ENCODE assay signal across 9 cellular contexts in the genomic region with DNA sequence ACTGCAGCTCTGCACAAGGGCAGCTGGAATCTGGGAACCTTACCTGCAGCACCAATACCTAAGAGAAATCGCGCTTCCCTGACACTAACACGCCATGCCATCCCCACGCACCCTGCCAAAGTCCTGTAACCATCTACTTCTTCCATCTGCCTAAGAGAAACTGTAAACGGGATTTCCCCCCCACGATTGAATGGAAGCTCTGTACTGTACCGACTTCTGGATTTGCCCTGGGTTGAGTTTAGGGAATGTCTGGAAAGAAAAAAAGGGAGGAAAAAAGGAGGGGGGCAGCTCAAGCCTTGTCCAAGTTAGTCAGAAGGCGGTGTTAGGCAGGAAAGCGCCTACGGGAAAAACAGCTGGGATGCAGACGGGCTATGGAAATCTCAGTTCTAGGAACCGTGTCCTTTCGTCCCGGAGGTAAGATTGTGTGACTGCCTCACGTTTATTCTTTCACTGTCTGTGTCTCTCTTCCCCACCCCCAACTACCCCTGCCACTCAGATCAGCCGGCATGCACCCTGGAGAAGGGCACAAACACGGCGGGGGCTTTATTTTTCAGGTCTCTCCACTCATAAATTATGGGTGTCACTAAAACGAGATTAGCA.
DNase-seq lines count a peak whose midpoint lies in the region; ATAC-seq and TF ChIP-seq lines count a peak whose summit lies in the region.
"Had no signal": no experiment of that assay in that cellular context is flagged by ENCODE, and none has a peak within 500 bp of the region (broad histone marks: within the 10 kb centered on the region; RNA-seq: fewer than 3 reads in every experiment).

No MANE protein-coding gene starts in this region.

- no peak overlapping the region for H3K27ac Mint-ChIP-seq in natural killer cell treated with Interleukin-12 subunit alpha and Interleukin-12 subunit beta and Interleukin-15 and Interleukin-18, amount 100 ng/mL, for 72 hours
- H3K27ac Mint-ChIP-seq in natural killer cell: no peak overlapping the region

- no peaks in the 10 kb centered on the region for H3K36me3 ChIP-seq in body of pancreas (replicated peaks in 1 of 2; ENCODE audit: insufficient read depth in 1 of 2, low read depth in 2 of 2)
- no peaks in the 10 kb centered on the region for H3K36me3 ChIP-seq in upper lobe of right lung

- H3K36me3 Mint-ChIP-seq in natural killer cell treated with Interleukin-12 subunit alpha and Interleukin-12 subunit beta and Interleukin-15 and Interleukin-18, amount 100 ng/mL, for 72 hours: peaks cover 6% of the 10 kb centered on the region
- H3K36me3 Mint-ChIP-seq in natural killer cell: peaks cover 6% of the 10 kb centered on the region

- H3K27ac ChIP-seq in body of pancreas: peak overlapping the region in 3 of 4 donors; percentile 2 to 51 (median 4)
- H3K27ac ChIP-seq in upper lobe of right lung: no peak overlapping the region

- intact Hi-C loops in natural killer cell (cut with micrococcal nuclease) (loop anchor here (5.0 kb wide), 1 partner anchor 671 kb away; no protein-coding TSS in a partner anchor), body of pancreas (cut with DNase I) (loop anchor here (5.0 to 10.0 kb wide), 2 partner anchors 968 to 1286 kb away; no protein-coding TSS in a partner anchor), upper lobe of right lung (cut with DNase I) (no loop called here)

- no peak for ATAC-seq in natural killer cell treated with Interleukin-12 subunit alpha and Interleukin-12 subunit beta and Interleukin-15 and Interleukin-18, amount 100 ng/mL, for 72 hours
- ATAC-seq in natural killer cell (no peak), body of pancreas (peak; percentile 13), left lobe of liver (peak; percentile 35), upper lobe of right lung (no peak), GM21737 (IDR thresholded peaks at IDR 0.05; ENCODE audit: unreplicated experiment) (no peak)

- peaks cover 19% of the 10 kb centered on the region for H3K4me1 ChIP-seq in body of pancreas
- peaks cover 12% of the 10 kb centered on the region for H3K4me1 ChIP-seq in upper lobe of right lung

- H3K27me3 ChIP-seq in body of pancreas: no peaks in the 10 kb centered on the region
- peaks cover 92% of the 10 kb centered on the region for H3K27me3 ChIP-seq in upper lobe of right lung

- H3K4me3 Mint-ChIP-seq in natural killer cell treated with Interleukin-12 subunit alpha and Interleukin-12 subunit beta and Interleukin-15 and Interleukin-18, amount 100 ng/mL, for 72 hours: peak overlapping the region; percentile 50
- no peak overlapping the region for H3K4me3 Mint-ChIP-seq in natural killer cell

- peaks cover 0 to 8% of the 10 kb centered on the region in 2 donors for H3K4me1 Mint-ChIP-seq in natural killer cell treated with Interleukin-12 subunit alpha and Interleukin-12 subunit beta and Interleukin-15 and Interleukin-18, amount 100 ng/mL, for 72 hours (ENCODE audit: low read depth in 2 of 2)
- H3K4me1 Mint-ChIP-seq in natural killer cell: peaks cover 0 to 15% of the 10 kb centered on the region in 2 donors

- DNase-seq in natural killer cell treated with Interleukin-12 subunit alpha and Interleukin-12 subunit beta and Interleukin-15 and Interleukin-18, amount 100 ng/mL, for 72 hours (ENCODE audit: low spot score): no peak
- no peak for DNase-seq in natural killer cell
- peak in 2 of 4 donors; percentile 11 for DNase-seq in body of pancreas
- no peak for DNase-seq in left lobe of liver (ENCODE audit: low spot score)
- DNase-seq in upper lobe of right lung: no peak
- DNase-seq in NCI-H2171 treated with DMSO at 0.1 percent for 48 hours (lab: John Stamatoyannopoulos, UW): no peak
- DNase-seq in C1 segment of cervical spinal cord (lab: John Stamatoyannopoulos, UW): no peak

- H3K9me3 ChIP-seq in body of pancreas (no peaks in the 10 kb centered on the region), upper lobe of right lung (no peaks in the 10 kb centered on the region)

- 0 to 1% methylated on average over 19 of the region's 19 CpGs for WGBS in body of pancreas, 2 donors

- H3K27me3 Mint-ChIP-seq in natural killer cell treated with Interleukin-12 subunit alpha and Interleukin-12 subunit beta and Interleukin-15 and Interleukin-18, amount 100 ng/mL, for 72 hours: peaks cover 37 to 56% of the 10 kb centered on the region in 2 donors
- peaks cover 32 to 46% of the 10 kb centered on the region in 2 donors for H3K27me3 Mint-ChIP-seq in natural killer cell (ENCODE audit: low read depth in 2 of 2)

- TF ChIP-seq CTCF in natural killer cell (IDR thresholded peaks at IDR 0.05): no peak
- TF ChIP-seq CTCF in body of pancreas (IDR thresholded peaks at IDR 0.05): no peak
- no peak for TF ChIP-seq CTCF in upper lobe of right lung (IDR thresholded peaks at IDR 0.05)

- no peak for TF ChIP-seq POLR2A in body of pancreas (IDR thresholded peaks at IDR 0.05)

- peak overlapping the region in 1 of 2 donors; percentile 1 for H3K4me3 ChIP-seq in body of pancreas
- peak overlapping the region; percentile 41 for H3K4me3 ChIP-seq in upper lobe of right lung
- H3K4me3 ChIP-seq: GM12878 had no signal

- H3K9me3 Mint-ChIP-seq in natural killer cell treated with Interleukin-12 subunit alpha and Interleukin-12 subunit beta and Interleukin-15 and Interleukin-18, amount 100 ng/mL, for 72 hours: no peaks in the 10 kb centered on the region
- no peaks in the 10 kb centered on the region for H3K9me3 Mint-ChIP-seq in natural killer cell

Comparison
In these comparisons a context has a peak if more than half of its experiments do, and no peak if none do; other contexts are left out.
1. ATAC-seq: peak in body of pancreas (single experiment) and left lobe of liver (single experiment); none in natural killer cell treated with Interleukin-12 subunit alpha and Interleukin-12 subunit beta and Interleukin-15 and Interleukin-18, amount 100 ng/mL, for 72 hours (0 of 2), natural killer cell (0 of 3), upper lobe of right lung (single experiment) and GM21737 (single experiment).